Comparison of ENCODE assay signal across 12 cellular contexts in the genomic region with DNA sequence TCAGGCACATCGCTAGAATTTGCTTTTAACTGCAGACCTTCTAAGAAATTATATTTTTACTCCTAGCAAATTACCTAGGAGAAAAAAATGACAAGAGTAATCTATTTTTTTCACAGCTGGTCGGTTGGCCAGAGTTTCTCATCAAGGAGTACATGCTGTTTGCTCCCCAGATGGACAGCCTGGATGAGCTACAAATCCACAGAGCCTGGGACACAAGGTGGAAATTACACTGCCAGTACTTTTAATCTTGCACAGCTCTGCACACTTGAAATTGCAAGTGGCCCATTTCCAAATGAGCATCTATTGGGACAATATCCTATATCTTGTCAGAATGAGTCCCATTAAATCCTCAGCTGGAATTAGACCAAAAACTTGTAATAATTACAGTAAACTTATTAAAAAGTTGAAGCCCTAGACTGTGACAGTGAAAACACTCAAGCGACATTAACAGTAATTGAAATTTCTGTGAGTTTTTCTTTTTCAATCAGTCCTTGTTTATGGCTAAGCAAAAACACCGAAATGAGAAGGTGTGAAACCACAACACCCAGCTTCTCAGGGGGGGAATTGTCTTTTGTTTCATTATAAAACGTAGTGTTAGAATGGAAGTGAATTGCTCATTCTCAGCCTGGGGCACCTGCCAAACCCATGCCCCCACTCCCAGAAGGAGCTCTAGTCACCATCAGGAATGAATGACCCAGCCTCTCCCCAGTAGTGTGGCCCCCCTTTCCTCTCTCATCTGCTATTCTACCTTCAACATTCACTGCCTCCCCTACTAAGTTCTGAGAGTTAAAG.
DNase-seq lines count a peak whose midpoint lies in the region; ATAC-seq lines count a peak whose summit lies in the region.
"Had no signal": no experiment of that assay in that cellular context is flagged by ENCODE, and none has a peak within 500 bp of the region (broad histone marks: within the 10 kb centered on the region; RNA-seq: fewer than 3 reads in every experiment).

No MANE protein-coding gene starts in this region.

- H3K27ac ChIP-seq in effector memory CD4-positive, alpha-beta T cell (ENCODE audit: insufficient read depth, low read length, poor library complexity, severe bottlenecking): no peak overlapping the region
- H3K27ac ChIP-seq: RWPE1 had no signal

- H3K4me1 ChIP-seq in effector memory CD4-positive, alpha-beta T cell (ENCODE audit: control insufficient read depth, insufficient read depth, low read length, poor library complexity, severe bottlenecking): no peaks in the 10 kb centered on the region
- H3K4me1 ChIP-seq: Caco-2 had no signal

- H3K9me3 ChIP-seq in effector memory CD4-positive, alpha-beta T cell (ENCODE audit: control insufficient read depth, low read length): no peaks in the 10 kb centered on the region

- no peaks in the 10 kb centered on the region for H3K27me3 ChIP-seq in effector memory CD4-positive, alpha-beta T cell (replicated peaks; ENCODE audit: control insufficient read depth, insufficient read depth, low read length, poor library complexity, severe bottlenecking)

- ATAC-seq in GM18868 (IDR thresholded peaks at IDR 0.05; ENCODE audit: unreplicated experiment) (peak; percentile 82), HG02981 (IDR thresholded peaks at IDR 0.05; ENCODE audit: unreplicated experiment) (peak; percentile 90), HG03039 (IDR thresholded peaks at IDR 0.05; ENCODE audit: unreplicated experiment) (no peak)

- DNase-seq in ELF-1 (ENCODE audit: low read depth, low spot score): peak; percentile 10
- DNase-seq in activated gamma-delta T cell treated with anti-CD3 and anti-CD28 coated beads, Interleukin-2, amount 50 U/mL, for 16 hours (ENCODE audit: low read depth): peak; percentile 14
- no peak for DNase-seq in effector memory CD4-positive, alpha-beta T cell
- no peak for DNase-seq in HT-29 (ENCODE audit: low spot score)
- DNase-seq in SHP77 treated with DMSO at 0.1 percent for 48 hours (lab: John Stamatoyannopoulos, UW): no peak
- DNase-seq: Caco-2, mesenchymal stem cell, NCI-H1092 had no signal

- H3K4me3 ChIP-seq in effector memory CD4-positive, alpha-beta T cell (ENCODE audit: insufficient read depth, low read depth, low read length, poor library complexity, severe bottlenecking): no peak overlapping the region

- no peaks in the 10 kb centered on the region for H3K36me3 ChIP-seq in effector memory CD4-positive, alpha-beta T cell (ENCODE audit: control insufficient read depth, insufficient read depth, low read length)

Comparison
In these comparisons a context has a peak if more than half of its experiments do, and no peak if none do; other contexts are left out.
1. DNase-seq: peak in ELF-1 (single experiment) and activated gamma-delta T cell treated with anti-CD3 and anti-CD28 coated beads, Interleukin-2, amount 50 U/mL, for 16 hours (single experiment); none in effector memory CD4-positive, alpha-beta T cell (0 of 3), HT-29 (single experiment) and SHP77 treated with DMSO at 0.1 percent for 48 hours (single experiment).